8 cellular contexts compared by ENCODE assay signal in the genomic region with DNA sequence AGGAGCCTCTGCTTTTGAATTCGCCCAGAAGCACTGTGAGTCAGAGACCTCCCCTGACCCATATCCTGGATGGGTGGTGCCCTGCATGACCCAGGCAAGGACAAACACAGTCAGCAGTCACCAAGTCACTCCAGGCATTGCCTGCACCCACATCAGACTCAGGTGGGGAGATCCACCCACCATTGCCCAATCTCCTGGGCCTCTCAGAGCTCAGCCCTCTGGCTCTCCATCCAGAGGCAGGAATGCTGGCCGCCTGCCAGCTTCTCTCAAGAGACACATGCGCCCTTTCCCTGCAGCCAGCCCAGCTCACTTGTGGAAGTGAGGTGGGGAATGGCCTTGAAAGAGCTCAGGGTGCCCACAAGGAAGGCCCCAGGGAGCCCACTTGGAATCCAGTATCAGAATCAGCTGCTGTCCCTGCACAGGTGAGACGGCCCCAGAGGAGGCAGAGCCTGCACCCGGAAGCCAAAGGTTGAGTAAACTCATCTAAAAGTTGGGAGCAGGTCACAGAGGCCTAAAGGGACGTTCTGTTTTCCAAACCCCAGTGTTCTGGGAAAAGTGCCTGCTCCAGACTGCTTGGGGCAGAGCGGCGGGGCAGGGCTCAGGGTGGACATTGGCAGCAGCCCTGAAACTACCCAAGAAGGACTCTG.
A peak's percentile ranks its signal among the peaks of the same experiment; 100 is the strongest.
DNase-seq lines count a peak whose midpoint lies in the region; ATAC-seq and TF ChIP-seq lines count a peak whose summit lies in the region.

No MANE protein-coding gene starts in this region.

- no peak overlapping the region for H3K4me3 ChIP-seq in breast epithelium

- peaks cover 59% of the 10 kb centered on the region for H3K36me3 Mint-ChIP-seq in activated T-helper 1 cell treated with anti-CD3 and anti-CD28 coated beads, Interleukin-12 subunit alpha, Interleukin-12 subunit beta, Interleukin-2, Interleukin-4 antibody, amounts not matched to agents 30 ng/mL and 10 ng/mL and 1 ng/mL, durations not matched to agents 14 hours and 24 hours and 36 hours (ENCODE audit: low read depth)

- intact Hi-C loops in breast epithelium (cut with DNase I; ENCODE audit: low total_unique reads): no loop called here
- intact Hi-C loops in activated T-helper 1 cell treated with anti-CD3 and anti-CD28 coated beads, Interleukin-12 subunit alpha, Interleukin-12 subunit beta, Interleukin-2, Interleukin-4 antibody, amounts not matched to agents 30 ng/mL and 10 ng/mL and 1 ng/mL, durations not matched to agents 14 hours and 24 hours and 36 hours (cut with micrococcal nuclease): no loop called here

- ATAC-seq in left lobe of liver (peak; percentile 86), GM18868 (IDR thresholded peaks at IDR 0.05; ENCODE audit: unreplicated experiment) (no peak)

- H3K9me3 ChIP-seq in breast epithelium: no peaks in the 10 kb centered on the region

- H3K4me1 Mint-ChIP-seq in activated T-helper 1 cell treated with anti-CD3 and anti-CD28 coated beads, Interleukin-12 subunit alpha, Interleukin-12 subunit beta, Interleukin-2, Interleukin-4 antibody, amounts not matched to agents 30 ng/mL and 10 ng/mL and 1 ng/mL, durations not matched to agents 14 hours and 24 hours and 36 hours (ENCODE audit: low read depth): peaks cover 24% of the 10 kb centered on the region

- H3K36me3 ChIP-seq in breast epithelium: no peaks in the 10 kb centered on the region

- DNase-seq in DMS153 (lab: John Stamatoyannopoulos, UW) (peak; percentile 28), NCI-H2171 treated with DMSO at 0.1 percent for 48 hours (lab: John Stamatoyannopoulos, UW) (peak; percentile 85), breast epithelium (ENCODE audit: low spot score in 2 of 2) (peak; percentile 80 to 81), left lobe of liver (ENCODE audit: low spot score) (peak; percentile 75), cerebellar nuclear complex (lab: John Stamatoyannopoulos, UW) (no peak), GM19238 (ENCODE audit: insufficient read length, low spot score) (no peak)
- DNase-seq in activated T-helper 1 cell treated with anti-CD3 and anti-CD28 coated beads, Interleukin-12 subunit alpha, Interleukin-12 subunit beta, Interleukin-2, Interleukin-4 antibody, amounts not matched to agents 30 ng/mL and 10 ng/mL and 1 ng/mL, durations not matched to agents 14 hours and 24 hours and 36 hours (ENCODE audit: low spot score): no peak

- H3K4me1 ChIP-seq in breast epithelium: peaks cover 0 to 6% of the 10 kb centered on the region in 2 donors

- no peaks in the 10 kb centered on the region for H3K27me3 Mint-ChIP-seq in activated T-helper 1 cell treated with anti-CD3 and anti-CD28 coated beads, Interleukin-12 subunit alpha, Interleukin-12 subunit beta, Interleukin-2, Interleukin-4 antibody, amounts not matched to agents 30 ng/mL and 10 ng/mL and 1 ng/mL, durations not matched to agents 14 hours and 24 hours and 36 hours (ENCODE audit: insufficient read depth)

- no peak overlapping the region for H3K4me3 Mint-ChIP-seq in activated T-helper 1 cell treated with anti-CD3 and anti-CD28 coated beads, Interleukin-12 subunit alpha, Interleukin-12 subunit beta, Interleukin-2, Interleukin-4 antibody, amounts not matched to agents 30 ng/mL and 10 ng/mL and 1 ng/mL, durations not matched to agents 14 hours and 24 hours and 36 hours

- no peak for TF ChIP-seq CTCF in breast epithelium (IDR thresholded peaks at IDR 0.05)

- no peak overlapping the region for H3K27ac Mint-ChIP-seq in activated T-helper 1 cell treated with anti-CD3 and anti-CD28 coated beads, Interleukin-12 subunit alpha, Interleukin-12 subunit beta, Interleukin-2, Interleukin-4 antibody, amounts not matched to agents 30 ng/mL and 10 ng/mL and 1 ng/mL, durations not matched to agents 14 hours and 24 hours and 36 hours

- no peak for TF ChIP-seq POLR2A in breast epithelium (IDR thresholded peaks at IDR 0.05)

- no peaks in the 10 kb centered on the region for H3K9me3 Mint-ChIP-seq in activated T-helper 1 cell treated with anti-CD3 and anti-CD28 coated beads, Interleukin-12 subunit alpha, Interleukin-12 subunit beta, Interleukin-2, Interleukin-4 antibody, amounts not matched to agents 30 ng/mL and 10 ng/mL and 1 ng/mL, durations not matched to agents 14 hours and 24 hours and 36 hours

- peak overlapping the region; percentile 62 to 69 for H3K27ac ChIP-seq in breast epithelium

- H3K27me3 ChIP-seq in breast epithelium: no peaks in the 10 kb centered on the region

Comparison
In these comparisons a context has a peak if more than half of its experiments do, and no peak if none do; other contexts are left out.
1. DNase-seq: peak in DMS153 (single experiment), NCI-H2171 treated with DMSO at 0.1 percent for 48 hours (single experiment), breast epithelium (2 of 2) and left lobe of liver (single experiment); none in cerebellar nuclear complex (0 of 2), GM19238 (single experiment) and activated T-helper 1 cell treated with anti-CD3 and anti-CD28 coated beads, Interleukin-12 subunit alpha, Interleukin-12 subunit beta, Interleukin-2, Interleukin-4 antibody, amounts not matched to agents 30 ng/mL and 10 ng/mL and 1 ng/mL, durations not matched to agents 14 hours and 24 hours and 36 hours (single experiment).